ENCODE assay signal across 1 cellular context in genomic region chr3:4748701-4749378, GRCh38.
TF ChIP-seq lines count a peak whose summit lies in the region.

No MANE protein-coding gene starts in this region.

TF ChIP-seq in HepG2, 621 proteins besides CTCF, POLR2A, EP300 and RAD21 (continued from another document and continues in another):
- TF ChIP-seq, protein P1, sequence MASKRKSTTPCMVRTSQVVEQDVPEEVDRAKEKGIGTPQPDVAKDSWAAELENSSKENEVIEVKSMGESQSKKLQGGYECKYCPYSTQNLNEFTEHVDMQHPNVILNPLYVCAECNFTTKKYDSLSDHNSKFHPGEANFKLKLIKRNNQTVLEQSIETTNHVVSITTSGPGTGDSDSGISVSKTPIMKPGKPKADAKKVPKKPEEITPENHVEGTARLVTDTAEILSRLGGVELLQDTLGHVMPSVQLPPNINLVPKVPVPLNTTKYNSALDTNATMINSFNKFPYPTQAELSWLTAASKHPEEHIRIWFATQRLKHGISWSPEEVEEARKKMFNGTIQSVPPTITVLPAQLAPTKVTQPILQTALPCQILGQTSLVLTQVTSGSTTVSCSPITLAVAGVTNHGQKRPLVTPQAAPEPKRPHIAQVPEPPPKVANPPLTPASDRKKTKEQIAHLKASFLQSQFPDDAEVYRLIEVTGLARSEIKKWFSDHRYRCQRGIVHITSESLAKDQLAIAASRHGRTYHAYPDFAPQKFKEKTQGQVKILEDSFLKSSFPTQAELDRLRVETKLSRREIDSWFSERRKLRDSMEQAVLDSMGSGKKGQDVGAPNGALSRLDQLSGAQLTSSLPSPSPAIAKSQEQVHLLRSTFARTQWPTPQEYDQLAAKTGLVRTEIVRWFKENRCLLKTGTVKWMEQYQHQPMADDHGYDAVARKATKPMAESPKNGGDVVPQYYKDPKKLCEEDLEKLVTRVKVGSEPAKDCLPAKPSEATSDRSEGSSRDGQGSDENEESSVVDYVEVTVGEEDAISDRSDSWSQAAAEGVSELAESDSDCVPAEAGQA (IDR thresholded peaks at IDR 0.05; ENCODE audit: low read depth) = no peak
- TF ChIP-seq, protein P1 (CRISPR knock-in tag; IDR thresholded peaks at IDR 0.05; ENCODE audit: borderline replicate concordance) = no peak
- TF ChIP-seq, protein P2, sequence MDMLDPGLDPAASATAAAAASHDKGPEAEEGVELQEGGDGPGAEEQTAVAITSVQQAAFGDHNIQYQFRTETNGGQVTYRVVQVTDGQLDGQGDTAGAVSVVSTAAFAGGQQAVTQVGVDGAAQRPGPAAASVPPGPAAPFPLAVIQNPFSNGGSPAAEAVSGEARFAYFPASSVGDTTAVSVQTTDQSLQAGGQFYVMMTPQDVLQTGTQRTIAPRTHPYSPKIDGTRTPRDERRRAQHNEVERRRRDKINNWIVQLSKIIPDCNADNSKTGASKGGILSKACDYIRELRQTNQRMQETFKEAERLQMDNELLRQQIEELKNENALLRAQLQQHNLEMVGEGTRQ (IDR thresholded peaks at IDR 0.05; ENCODE audit: low read depth, low read length) = peak; percentile 85
- TF ChIP-seq, protein P2 (CRISPR knock-in tag; IDR thresholded peaks at IDR 0.05; ENCODE audit: borderline replicate concordance) = peak; percentile 82; the same call in 1 of the 2 replicates
- no peak for TF ChIP-seq SIX4 (CRISPR knock-in tag; IDR thresholded peaks at IDR 0.05)
- peak; percentile 78 for TF ChIP-seq ZMYM4 (CRISPR knock-in tag; IDR thresholded peaks at IDR 0.05)
- TF ChIP-seq, protein P3, sequence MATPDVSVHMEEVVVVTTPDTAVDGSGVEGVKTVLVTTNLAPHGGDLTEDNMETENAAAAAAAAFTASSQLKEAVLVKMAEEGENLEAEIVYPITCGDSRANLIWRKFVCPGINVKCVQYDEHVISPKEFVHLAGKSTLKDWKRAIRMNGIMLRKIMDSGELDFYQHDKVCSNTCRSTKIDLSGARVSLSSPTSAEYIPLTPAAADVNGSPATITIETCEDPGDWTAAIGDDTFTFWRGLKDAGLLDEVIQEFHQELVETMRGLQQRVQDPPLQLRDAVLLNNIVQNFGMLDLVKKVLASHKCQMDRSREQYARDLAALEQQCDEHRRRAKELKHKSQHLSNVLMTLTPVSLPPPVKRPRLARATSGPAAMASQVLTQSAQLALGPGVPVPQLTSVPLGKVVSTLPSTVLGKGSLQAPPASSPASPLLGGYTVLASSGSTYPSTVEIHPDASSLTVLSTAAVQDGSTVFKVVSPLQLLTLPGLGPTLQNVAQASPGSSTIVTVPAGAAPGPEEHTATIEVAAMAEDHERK (CRISPR knock-in tag; IDR thresholded peaks at IDR 0.05; ENCODE audit: low read depth) = no peak
- TF ChIP-seq FIP1L1 (IDR thresholded peaks at IDR 0.05; ENCODE audit: borderline replicate concordance, insufficient read depth, low read depth, low read length) = no peak
- no peak for TF ChIP-seq ZNF547 (CRISPR knock-in tag; IDR thresholded peaks at IDR 0.05)
- peak; percentile 81 for TF ChIP-seq ZNF121 (CRISPR knock-in tag; IDR thresholded peaks at IDR 0.05)
- 0 out of 2 replicates have a peak, but pooled peaks have one; percentile 21 for TF ChIP-seq RCOR2 (CRISPR knock-in tag; IDR thresholded peaks at IDR 0.05)
- no peak for TF ChIP-seq SRY (CRISPR knock-in tag; IDR thresholded peaks at IDR 0.05)
- no peak for TF ChIP-seq ZNF33B (CRISPR knock-in tag; IDR thresholded peaks at IDR 0.05)
- TF ChIP-seq ZNF839 (CRISPR knock-in tag; IDR thresholded peaks at IDR 0.05; ENCODE audit: borderline replicate concordance) = no peak
- no peak for TF ChIP-seq ZNF354B (CRISPR knock-in tag; IDR thresholded peaks at IDR 0.05)
- TF ChIP-seq GLI4 (CRISPR knock-in tag; IDR thresholded peaks at IDR 0.05; ENCODE audit: borderline replicate concordance) = no peak
- TF ChIP-seq ZSCAN12 (CRISPR knock-in tag; IDR thresholded peaks at IDR 0.05) = no peak
- TF ChIP-seq TEF (CRISPR knock-in tag; IDR thresholded peaks at IDR 0.05) = no peak
- no peak for TF ChIP-seq ZNF501 (CRISPR knock-in tag; IDR thresholded peaks at IDR 0.05)
- no peak for TF ChIP-seq ATF7 (IDR thresholded peaks at IDR 0.05)
- TF ChIP-seq ATF7 (CRISPR knock-in tag; IDR thresholded peaks at IDR 0.05) = no peak
- TF ChIP-seq, protein P4, sequence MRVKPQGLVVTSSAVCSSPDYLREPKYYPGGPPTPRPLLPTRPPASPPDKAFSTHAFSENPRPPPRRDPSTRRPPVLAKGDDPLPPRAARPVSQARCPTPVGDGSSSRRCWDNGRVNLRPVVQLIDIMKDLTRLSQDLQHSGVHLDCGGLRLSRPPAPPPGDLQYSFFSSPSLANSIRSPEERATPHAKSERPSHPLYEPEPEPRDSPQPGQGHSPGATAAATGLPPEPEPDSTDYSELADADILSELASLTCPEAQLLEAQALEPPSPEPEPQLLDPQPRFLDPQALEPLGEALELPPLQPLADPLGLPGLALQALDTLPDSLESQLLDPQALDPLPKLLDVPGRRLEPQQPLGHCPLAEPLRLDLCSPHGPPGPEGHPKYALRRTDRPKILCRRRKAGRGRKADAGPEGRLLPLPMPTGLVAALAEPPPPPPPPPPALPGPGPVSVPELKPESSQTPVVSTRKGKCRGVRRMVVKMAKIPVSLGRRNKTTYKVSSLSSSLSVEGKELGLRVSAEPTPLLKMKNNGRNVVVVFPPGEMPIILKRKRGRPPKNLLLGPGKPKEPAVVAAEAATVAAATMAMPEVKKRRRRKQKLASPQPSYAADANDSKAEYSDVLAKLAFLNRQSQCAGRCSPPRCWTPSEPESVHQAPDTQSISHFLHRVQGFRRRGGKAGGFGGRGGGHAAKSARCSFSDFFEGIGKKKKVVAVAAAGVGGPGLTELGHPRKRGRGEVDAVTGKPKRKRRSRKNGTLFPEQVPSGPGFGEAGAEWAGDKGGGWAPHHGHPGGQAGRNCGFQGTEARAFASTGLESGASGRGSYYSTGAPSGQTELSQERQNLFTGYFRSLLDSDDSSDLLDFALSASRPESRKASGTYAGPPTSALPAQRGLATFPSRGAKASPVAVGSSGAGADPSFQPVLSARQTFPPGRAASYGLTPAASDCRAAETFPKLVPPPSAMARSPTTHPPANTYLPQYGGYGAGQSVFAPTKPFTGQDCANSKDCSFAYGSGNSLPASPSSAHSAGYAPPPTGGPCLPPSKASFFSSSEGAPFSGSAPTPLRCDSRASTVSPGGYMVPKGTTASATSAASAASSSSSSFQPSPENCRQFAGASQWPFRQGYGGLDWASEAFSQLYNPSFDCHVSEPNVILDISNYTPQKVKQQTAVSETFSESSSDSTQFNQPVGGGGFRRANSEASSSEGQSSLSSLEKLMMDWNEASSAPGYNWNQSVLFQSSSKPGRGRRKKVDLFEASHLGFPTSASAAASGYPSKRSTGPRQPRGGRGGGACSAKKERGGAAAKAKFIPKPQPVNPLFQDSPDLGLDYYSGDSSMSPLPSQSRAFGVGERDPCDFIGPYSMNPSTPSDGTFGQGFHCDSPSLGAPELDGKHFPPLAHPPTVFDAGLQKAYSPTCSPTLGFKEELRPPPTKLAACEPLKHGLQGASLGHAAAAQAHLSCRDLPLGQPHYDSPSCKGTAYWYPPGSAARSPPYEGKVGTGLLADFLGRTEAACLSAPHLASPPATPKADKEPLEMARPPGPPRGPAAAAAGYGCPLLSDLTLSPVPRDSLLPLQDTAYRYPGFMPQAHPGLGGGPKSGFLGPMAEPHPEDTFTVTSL (CRISPR knock-in tag; IDR thresholded peaks at IDR 0.05; ENCODE audit: borderline replicate concordance) = no peak
- no peak for TF ChIP-seq ZNF337 (CRISPR knock-in tag; IDR thresholded peaks at IDR 0.05; ENCODE audit: borderline replicate concordance, low read depth)
- no peak for TF ChIP-seq ARID2 (CRISPR knock-in tag; IDR thresholded peaks at IDR 0.05; ENCODE audit: borderline replicate concordance)
- no peak for TF ChIP-seq GATA4 (IDR thresholded peaks at IDR 0.05; ENCODE audit: borderline replicate concordance, low read depth)
- TF ChIP-seq ZNF83 (CRISPR knock-in tag; IDR thresholded peaks at IDR 0.05; ENCODE audit: borderline replicate concordance) = no peak
- TF ChIP-seq HDAC2 (CRISPR knock-in tag; IDR thresholded peaks at IDR 0.05) = peak; percentile 80; the same call in 1 of the 2 replicates
- no peak for TF ChIP-seq HNRNPL (IDR thresholded peaks at IDR 0.05; ENCODE audit: low read depth, low read length)
- TF ChIP-seq ZBTB20 (CRISPR knock-in tag; IDR thresholded peaks at IDR 0.05; ENCODE audit: borderline replicate concordance, low read depth) = no peak
- no peak for TF ChIP-seq ZNF850 (CRISPR knock-in tag; conservative IDR thresholded peaks at IDR 0.05)
- no peak for TF ChIP-seq NCOA1 (CRISPR knock-in tag; IDR thresholded peaks at IDR 0.05)
- TF ChIP-seq ZNF652 (CRISPR knock-in tag; IDR thresholded peaks at IDR 0.05; ENCODE audit: borderline replicate concordance, low read depth) = no peak
- TF ChIP-seq ZBTB21 (CRISPR knock-in tag; IDR thresholded peaks at IDR 0.05) = no peak
- TF ChIP-seq ZNF597 (CRISPR knock-in tag; IDR thresholded peaks at IDR 0.05) = no peak
- no peak; the same call in 1 of the 2 replicates for TF ChIP-seq THAP7 (CRISPR knock-in tag; IDR thresholded peaks at IDR 0.05)
- TF ChIP-seq ZNF816 (CRISPR knock-in tag; IDR thresholded peaks at IDR 0.05; ENCODE audit: borderline replicate concordance) = no peak
- no peak for TF ChIP-seq ESRRA (CRISPR knock-in tag; IDR thresholded peaks at IDR 0.05; ENCODE audit: low read depth)
- no peak for TF ChIP-seq TCF7 (IDR thresholded peaks at IDR 0.05; ENCODE audit: low read depth)
- no peak; the same call in 2 of the 3 replicates for TF ChIP-seq MXI1 (IDR thresholded peaks at IDR 0.05; ENCODE audit: borderline replicate concordance, low read depth, low read length)
- 0 out of 2 replicates have a peak, but pooled peaks have one; percentile 7 for TF ChIP-seq BHLHE40 (IDR thresholded peaks at IDR 0.05; ENCODE audit: low read length)
- no peak for TF ChIP-seq ZNF512 (CRISPR knock-in tag; IDR thresholded peaks at IDR 0.05)
- TF ChIP-seq, protein P5, sequence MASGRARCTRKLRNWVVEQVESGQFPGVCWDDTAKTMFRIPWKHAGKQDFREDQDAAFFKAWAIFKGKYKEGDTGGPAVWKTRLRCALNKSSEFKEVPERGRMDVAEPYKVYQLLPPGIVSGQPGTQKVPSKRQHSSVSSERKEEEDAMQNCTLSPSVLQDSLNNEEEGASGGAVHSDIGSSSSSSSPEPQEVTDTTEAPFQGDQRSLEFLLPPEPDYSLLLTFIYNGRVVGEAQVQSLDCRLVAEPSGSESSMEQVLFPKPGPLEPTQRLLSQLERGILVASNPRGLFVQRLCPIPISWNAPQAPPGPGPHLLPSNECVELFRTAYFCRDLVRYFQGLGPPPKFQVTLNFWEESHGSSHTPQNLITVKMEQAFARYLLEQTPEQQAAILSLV (CRISPR knock-in tag; IDR thresholded peaks at IDR 0.05; ENCODE audit: borderline replicate concordance) = no peak; the same call in 1 of the 2 replicates
